ENCODE assay signal across 5 cellular contexts in the genomic region with DNA sequence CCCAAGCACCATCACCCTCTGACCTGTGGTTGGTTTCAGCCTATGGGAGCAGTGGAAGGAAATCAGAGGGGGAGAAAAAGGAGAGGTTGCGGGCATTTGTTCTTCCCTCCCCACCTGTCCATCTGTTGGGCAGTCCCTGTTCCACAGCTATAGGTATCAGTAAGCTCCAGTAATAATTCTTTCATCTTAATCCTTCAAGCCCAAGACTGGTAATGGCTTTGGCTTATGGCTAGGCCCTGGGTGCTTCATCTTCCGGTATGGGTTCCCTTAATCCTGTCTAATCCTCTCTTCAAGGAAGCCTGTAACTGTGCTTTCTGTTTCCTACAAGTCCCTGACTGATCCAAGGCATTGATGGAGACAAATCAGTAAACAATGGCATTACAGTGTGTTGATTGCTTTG.
"Had no signal": no experiment of that assay in that cellular context is flagged by ENCODE, and none has a peak within 500 bp of the region (broad histone marks: within the 10 kb centered on the region; RNA-seq: fewer than 3 reads in every experiment).

No MANE protein-coding gene starts in this region.

- H3K27ac ChIP-seq: GM23248 had no signal

- H3K9ac ChIP-seq: GM23248 had no signal

- DNase-seq: GM23248, GOT3, H7, HCEC 1CT, IMR-90 had no signal

- H3K4me3 ChIP-seq: GM23248 had no signal

- H2AFZ ChIP-seq: GM23248 had no signal
